In the genomic region with DNA sequence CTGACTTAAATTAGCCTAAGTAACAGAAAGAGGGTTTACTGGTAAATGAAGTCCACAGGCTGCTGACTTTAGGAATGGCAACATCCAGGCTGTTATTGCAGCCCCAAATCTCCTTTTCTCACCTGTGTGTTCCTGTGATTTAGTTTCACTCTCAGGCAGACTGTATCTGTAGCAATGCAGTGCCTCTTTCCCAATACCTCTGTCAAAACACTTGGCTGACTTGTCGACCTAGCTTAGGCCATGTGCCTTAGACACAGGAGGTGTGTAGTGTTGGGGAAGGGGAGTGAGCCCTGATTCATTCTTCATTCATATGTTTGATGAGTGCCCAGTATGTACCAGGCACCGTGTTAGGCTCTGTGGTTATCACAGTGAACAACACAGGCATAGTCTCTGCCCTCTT, we compare ENCODE assay signal across 34 cellular contexts. TPM values are rescaled to one million over a fixed set of nuclear protein-coding genes. Genes with fewer than 3 reads are reported as not detected.
DNase-seq lines count a peak whose midpoint lies in the region; ATAC-seq and TF ChIP-seq lines count a peak whose summit lies in the region.
"Had no signal": no experiment of that assay in that cellular context is flagged by ENCODE, and none has a peak within 500 bp of the region (broad histone marks: within the 10 kb centered on the region; RNA-seq: fewer than 3 reads in every experiment).

No MANE protein-coding gene starts in this region.

- H4K91ac ChIP-seq in H9 (ENCODE audit: insufficient read length, low read depth, low read length) (no peak overlapping the region), trophoblast cell (ENCODE audit: low read depth, low read length) (no peak overlapping the region)

- H3K14ac ChIP-seq in H9 (ENCODE audit: insufficient read depth, low read length) (no peak overlapping the region), trophoblast cell (ENCODE audit: low read length) (no peak overlapping the region)

- H3K4me3 ChIP-seq in body of pancreas: no peak overlapping the region
- no peak overlapping the region for H3K4me3 ChIP-seq in trophoblast cell (ENCODE audit: low read depth, low read length)
- no peak overlapping the region for H3K4me3 ChIP-seq in esophagus muscularis mucosa
- H3K4me3 ChIP-seq: A549, esophagus squamous epithelium, hepatocyte, upper lobe of left lung had no signal

- no peaks in the 10 kb centered on the region for H4K20me1 ChIP-seq in H9 (ENCODE audit: control insufficient read depth, insufficient read depth, insufficient read length)

- H3K56ac ChIP-seq in H9 (ENCODE audit: insufficient read length, low read depth, low read length): no peak overlapping the region

- no peak overlapping the region for H2BK120ac ChIP-seq in H9 (ENCODE audit: low read depth, low read length, poor library complexity, severe bottlenecking)
- no peak overlapping the region for H2BK120ac ChIP-seq in trophoblast cell (ENCODE audit: insufficient read depth, low read length, poor library complexity)

- H3K79me2 ChIP-seq in H9 (ENCODE audit: insufficient read depth, low read length): peaks cover 2% of the 10 kb centered on the region; the same call in 1 of the 2 replicates
- H3K79me2 ChIP-seq in trophoblast cell (ENCODE audit: control insufficient read depth, insufficient read depth, low read length, poor library complexity): peaks cover 3% of the 10 kb centered on the region

- H3K4me2 ChIP-seq in H9 (ENCODE audit: insufficient read depth, insufficient read length, low read length) (no peak overlapping the region), trophoblast cell (ENCODE audit: low read length) (no peak overlapping the region)
- H3K4me2 ChIP-seq: A549, hepatocyte had no signal

- no peak overlapping the region for H2BK12ac ChIP-seq in H9 (ENCODE audit: insufficient read length, low read depth, low read length)
- H2BK12ac ChIP-seq in trophoblast cell (ENCODE audit: low read length): no peak overlapping the region

- peaks cover 0 to 3% (median 1%) of the 10 kb centered on the region in 3 experiments; a peak in 1 of 7 replicates for H3K36me3 Mint-ChIP-seq in H9 (ENCODE audit: insufficient read depth in 1 of 3, low read depth in 3 of 3)
- H3K36me3 Mint-ChIP-seq: activated naive CD8-positive, alpha-beta T cell treated with anti-CD3 and anti-CD28 coated beads, Interleukin-2, amount 10 ng/mL, durations not matched to agents 7 days and 5 days; CD4-positive, CD25-positive, alpha-beta regulatory T cell; natural killer cell; stimulated activated effector memory CD8-positive, alpha-beta T cell treated with anti-CD3 and anti-CD28 coated beads, Interleukin-12 subunit alpha, Interleukin-12 subunit beta, amount 100 ng/mL, for 72 hours had no signal

- TF ChIP-seq EP300 in esophagus muscularis mucosa (IDR thresholded peaks at IDR 0.05): no peak

- H3K9me3 Mint-ChIP-seq in H9: peaks cover 50 to 64% of the 10 kb centered on the region in 2 experiments
- H3K9me3 Mint-ChIP-seq: activated naive CD8-positive, alpha-beta T cell treated with anti-CD3 and anti-CD28 coated beads, Interleukin-2, amount 10 ng/mL, durations not matched to agents 7 days and 5 days; activated T-cell treated with anti-CD3 and anti-CD28 coated beads, Interleukin-2, amount 50 U/mL, for 24 hours; CD4-positive, CD25-positive, alpha-beta regulatory T cell; HFFc6; natural killer cell; stimulated activated effector memory CD8-positive, alpha-beta T cell treated with anti-CD3 and anti-CD28 coated beads, Interleukin-12 subunit alpha, Interleukin-12 subunit beta, amount 100 ng/mL, for 72 hours had no signal

- peak overlapping the region; percentile 43 for H4K5ac ChIP-seq in H9 (ENCODE audit: insufficient read length, low read depth, low read length)

- H2AK5ac ChIP-seq in H9 (ENCODE audit: insufficient read length, low read length) (no peak overlapping the region), trophoblast cell (ENCODE audit: low read length) (no peak overlapping the region)

- H3K36me3 ChIP-seq in body of pancreas (replicated peaks in 1 of 2; ENCODE audit: insufficient read depth in 1 of 2, low read depth in 2 of 2): no peaks in the 10 kb centered on the region
- H3K36me3 ChIP-seq in trophoblast cell (ENCODE audit: control insufficient read depth in 1 of 2, insufficient read depth in 2 of 2, low read length in 2 of 2): no peaks in the 10 kb centered on the region
- H3K36me3 ChIP-seq in esophagus muscularis mucosa: no peaks in the 10 kb centered on the region
- H3K36me3 ChIP-seq: esophagus squamous epithelium, upper lobe of left lung, WERI-Rb-1 had no signal

- H3K4me1 ChIP-seq in H9 (ENCODE audit: insufficient read depth, low read length) (no peaks in the 10 kb centered on the region), body of pancreas (peaks cover 36% of the 10 kb centered on the region), trophoblast cell (ENCODE audit: control insufficient read depth in 1 of 2, insufficient read depth in 2 of 2, low read length in 2 of 2) (peaks cover 0 to 6% of the 10 kb centered on the region in 2 experiments), esophagus muscularis mucosa (peaks cover 0 to 7% (median 2%) of the 10 kb centered on the region in 4 donors)

- no peaks in the 10 kb centered on the region for H3K23me2 ChIP-seq in H9 (ENCODE audit: insufficient read length, low read depth, low read length, poor library complexity, severe bottlenecking)

- H3K9ac ChIP-seq in H9 (ENCODE audit: extremely low read depth, insufficient read length, low read length) (no peak overlapping the region), trophoblast cell (ENCODE audit: low read length) (no peak overlapping the region)

- intact Hi-C loops in body of pancreas (cut with DNase I): no loop called here
- intact Hi-C loops in esophagus muscularis mucosa (cut with DNase I): no loop called here

- no peak overlapping the region for H2BK20ac ChIP-seq in H9 (ENCODE audit: low read depth, low read length, poor library complexity, severe bottlenecking)

- H3K4ac ChIP-seq in H9 (ENCODE audit: low read depth, low read length) (no peak overlapping the region), trophoblast cell (ENCODE audit: low read depth, low read length) (peak overlapping the region; percentile 86)

- H3K27me3 ChIP-seq in H9 (ENCODE audit: insufficient read depth, low read length): no peaks in the 10 kb centered on the region
- H3K27me3 ChIP-seq in body of pancreas: no peaks in the 10 kb centered on the region
- no peaks in the 10 kb centered on the region for H3K27me3 ChIP-seq in trophoblast cell (ENCODE audit: insufficient read depth, low read length)
- peaks cover 0 to 3% (median 0%) of the 10 kb centered on the region in 4 donors for H3K27me3 ChIP-seq in esophagus muscularis mucosa
- H3K27me3 ChIP-seq: esophagus squamous epithelium, hepatocyte, upper lobe of left lung had no signal

- H3K18ac ChIP-seq in H9 (ENCODE audit: insufficient read length, low read depth, low read length) (no peak overlapping the region), trophoblast cell (ENCODE audit: low read length) (peak overlapping the region; percentile 75)

- no peak overlapping the region for H2AFZ ChIP-seq in H9 (ENCODE audit: low read length)
- H2AFZ ChIP-seq in trophoblast cell (ENCODE audit: insufficient read depth, low read length, poor library complexity): no peak overlapping the region
- H2AFZ ChIP-seq: hepatocyte had no signal

- H3K23ac ChIP-seq in H9 (ENCODE audit: insufficient read length, low read depth, low read length) (no peak overlapping the region), trophoblast cell (ENCODE audit: low read length) (no peak overlapping the region)

- DNase-seq in H9 (no peak), body of pancreas (no peak), iris pigment epithelial cell (ENCODE audit: low read depth) (peak; percentile 39), trophoblast cell (peak; percentile 26 to 53), esophagus muscularis mucosa (ENCODE audit: extremely low spot score) (no peak), NCI-H82 (lab: John Stamatoyannopoulos, UW) (no peak), HuH-7 (ENCODE audit: low spot score) (no peak)
- DNase-seq in stimulated activated CD4-positive, alpha-beta T cell treated with anti-CD3 and anti-CD28 coated beads, Interleukin-4, amount 100 ng/mL, for 24 hours: no peak
- DNase-seq: activated CD4-positive, alpha-beta T cell treated with anti-CD3 and anti-CD28 coated beads, Interleukin-2, amount 50 U/mL, for 1 hour; activated gamma-delta T cell; activated naive CD8-positive, alpha-beta T cell treated with anti-CD3 and anti-CD28 coated beads, Interleukin-2, amount 10 ng/mL, durations not matched to agents 7 days and 5 days; activated T-cell treated with anti-CD3 and anti-CD28 coated beads, Interleukin-2, amount 50 U/mL, for 24 hours; CD4-positive, CD25-positive, alpha-beta regulatory T cell; central memory CD4-positive, alpha-beta T cell; dermis blood vessel endothelial cell; DMS79 treated with DMSO at 0.1 percent for 48 hours; endodermal cell; esophagus squamous epithelium; GDM1; HFFc6; KBM-7; left cardiac atrium; natural killer cell; NCI-H1105; NCI-H187; NCI-H446 treated with DMSO at 0.1 percent for 48 hours; nucleus accumbens; substantia nigra; T1000; WERI-Rb-1 had no signal

- H4K8ac ChIP-seq in H9 (replicated peaks; ENCODE audit: insufficient read length, low read depth, low read length): no peak overlapping the region
- peak overlapping the region; percentile 1 for H4K8ac ChIP-seq in trophoblast cell (ENCODE audit: low read depth, low read length)

- TF ChIP-seq CTCF in H9 (conservative IDR thresholded peaks at IDR 0.05) (no peak), body of pancreas (IDR thresholded peaks at IDR 0.05) (no peak), esophagus muscularis mucosa (IDR thresholded peaks at IDR 0.05) (no peak)

- no peaks in the 10 kb centered on the region; the same call in 1 of the 2 replicates for H3K27me3 Mint-ChIP-seq in H9 (ENCODE audit: low read depth)

- TF ChIP-seq POLR2A in body of pancreas (IDR thresholded peaks at IDR 0.05) (no peak), esophagus muscularis mucosa (IDR thresholded peaks at IDR 0.05; ENCODE audit: low read depth) (no peak)

- peak overlapping the region in 1 of 3 experiments; percentile 39; a peak in 4 of 7 replicates for H3K27ac Mint-ChIP-seq in H9
- H3K27ac Mint-ChIP-seq: activated naive CD8-positive, alpha-beta T cell treated with anti-CD3 and anti-CD28 coated beads, Interleukin-2, amount 10 ng/mL, durations not matched to agents 7 days and 5 days; activated T-cell treated with anti-CD3 and anti-CD28 coated beads, Interleukin-2, amount 50 U/mL, for 24 hours; CD4-positive, CD25-positive, alpha-beta regulatory T cell; endodermal cell; HFFc6; natural killer cell; stimulated activated effector memory CD8-positive, alpha-beta T cell treated with anti-CD3 and anti-CD28 coated beads, Interleukin-12 subunit alpha, Interleukin-12 subunit beta, amount 100 ng/mL, for 72 hours had no signal

- H2BK5ac ChIP-seq in H9 (ENCODE audit: insufficient read length, low read length) (no peak overlapping the region), trophoblast cell (ENCODE audit: low read depth, low read length, poor library complexity) (no peak overlapping the region)

- no peak overlapping the region for H2BK15ac ChIP-seq in H9 (ENCODE audit: low read depth, low read length)

- H3K4me1 Mint-ChIP-seq in H9: peaks cover 31 to 32% of the 10 kb centered on the region in 2 experiments
- H3K4me1 Mint-ChIP-seq: activated naive CD8-positive, alpha-beta T cell treated with anti-CD3 and anti-CD28 coated beads, Interleukin-2, amount 10 ng/mL, durations not matched to agents 7 days and 5 days; natural killer cell; stimulated activated effector memory CD8-positive, alpha-beta T cell treated with anti-CD3 and anti-CD28 coated beads, Interleukin-12 subunit alpha, Interleukin-12 subunit beta, amount 100 ng/mL, for 72 hours had no signal

- H3T11ph ChIP-seq in H9 (ENCODE audit: low read length): no peak overlapping the region

- no CpG with 5 or more reads among the region's 2 CpGs for WGBS in H9 (ENCODE audit: extremely low coverage, insufficient read length, low lambda C conversion rate)
- WGBS in body of pancreas, 2 donors: 31 to 80% methylated on average over 1 to 2 of the region's 2 CpGs
- no CpG with 5 or more reads among the region's 2 CpGs for WGBS in trophoblast cell (ENCODE audit: extremely low coverage, insufficient coverage, insufficient read length)
- WGBS in esophagus muscularis mucosa: 63% methylated on average over 2 of the region's 2 CpGs

- H3K9me3 ChIP-seq in H9 (ENCODE audit: control insufficient read depth, low read depth, low read length) (peaks cover 13% of the 10 kb centered on the region), body of pancreas (no peaks in the 10 kb centered on the region), trophoblast cell (ENCODE audit: insufficient read depth, low read depth, low read length) (no peaks in the 10 kb centered on the region), esophagus muscularis mucosa (no peaks in the 10 kb centered on the region)
- H3K9me3 ChIP-seq: A549, esophagus squamous epithelium, upper lobe of left lung had no signal

- no peak overlapping the region for H4K12ac ChIP-seq in trophoblast cell (ENCODE audit: low read depth, low read length)

- ATAC-seq in body of pancreas: peak; percentile 45
- ATAC-seq: A549; natural killer cell; stimulated activated effector memory CD8-positive, alpha-beta T cell treated with anti-CD3 and anti-CD28 coated beads, Interleukin-12 subunit alpha, Interleukin-12 subunit beta, amount 100 ng/mL, for 72 hours had no signal

- no peaks in the 10 kb centered on the region for H3K79me1 ChIP-seq in H9 (ENCODE audit: insufficient read depth, low read depth, low read length, poor library complexity, severe bottlenecking)
- H3K79me1 ChIP-seq in trophoblast cell (ENCODE audit: low read length): peaks cover 2% of the 10 kb centered on the region

- no peak overlapping the region for H3K4me3 Mint-ChIP-seq in H9
- H3K4me3 Mint-ChIP-seq: activated naive CD8-positive, alpha-beta T cell treated with anti-CD3 and anti-CD28 coated beads, Interleukin-2, amount 10 ng/mL, durations not matched to agents 7 days and 5 days; activated T-cell treated with anti-CD3 and anti-CD28 coated beads, Interleukin-2, amount 50 U/mL, for 24 hours; CD4-positive, CD25-positive, alpha-beta regulatory T cell; endodermal cell; HFFc6; natural killer cell; stimulated activated effector memory CD8-positive, alpha-beta T cell treated with anti-CD3 and anti-CD28 coated beads, Interleukin-12 subunit alpha, Interleukin-12 subunit beta, amount 100 ng/mL, for 72 hours had no signal

- H3K27ac ChIP-seq in H9 (ENCODE audit: insufficient read length, low read depth, low read length) (no peak overlapping the region), body of pancreas (no peak overlapping the region), trophoblast cell (ENCODE audit: low read depth, low read length) (no peak overlapping the region), esophagus muscularis mucosa (replicated peaks in 1 of 4) (no peak overlapping the region)
- H3K27ac ChIP-seq: A549, esophagus squamous epithelium, hepatocyte, upper lobe of left lung, WERI-Rb-1 had no signal

RNA-seq across cellular contexts. Expression of a gene that starts 46.9 kb away (rescaled TPM):
- total RNA-seq in H9 (2021) (19.6 and 20.2 TPM in 2 replicates), body of pancreas (1 to 10 TPM; 2.3 to 9.3 TPM), esophagus muscularis mucosa (1 to 10 TPM; 7.8 to 9.6 (median 8.5) TPM)
- polyA plus RNA-seq in trophoblast cell (2013): 15.6 and 15.7 TPM in 2 replicates
- polyA plus RNA-seq: CD4-positive, CD25-positive, alpha-beta regulatory T cell had no signal

Comparison
In these comparisons a context has a peak if more than half of its experiments do, and no peak if none do; other contexts are left out.
1. DNase-seq: peak in iris pigment epithelial cell (single experiment) and trophoblast cell (2 of 2); none in H9 (single experiment), body of pancreas (0 of 4), stimulated activated CD4-positive, alpha-beta T cell treated with anti-CD3 and anti-CD28 coated beads, Interleukin-4, amount 100 ng/mL, for 24 hours (single experiment), esophagus muscularis mucosa (single experiment), NCI-H82 (single experiment) and HuH-7 (single experiment).